Comparison of ENCODE assay signal across 7 cellular contexts in genomic region chr7:1837696-1838543, GRCh38.
DNase-seq lines count a peak whose midpoint lies in the region; ATAC-seq, FAIRE-seq and TF ChIP-seq lines count a peak whose summit lies in the region.
"Not testable (repeated sequence)": the region's sequence is repeated elsewhere in the genome, so short reads cannot be mapped to it uniquely, and the experiment has no call there.

No MANE protein-coding gene starts in this region.

- peak overlapping the region; percentile 79 for H3K27ac Mint-ChIP-seq in nephron progenitor cell

- H3K27me3 ChIP-seq in IMR-90 (ENCODE audit: control insufficient read depth, insufficient read depth, low read length); K562 (ENCODE audit: control insufficient read depth in 2 of 2, insufficient read depth in 2 of 2, low read length in 2 of 2); transverse colon: not testable (repeated sequence)

- not testable (repeated sequence) for H3K4me3 ChIP-seq in IMR-90 (ENCODE audit: insufficient read depth, low read depth, low read length); K562; transverse colon

- H2BK5ac ChIP-seq in IMR-90 (ENCODE audit: low read depth, low read length, poor library complexity, severe bottlenecking), result not testable (repeated sequence)

- H2BK15ac ChIP-seq in IMR-90 (ENCODE audit: low read depth, low read length), result not testable (repeated sequence)

- DNase-seq in Caki2 (ENCODE audit: low read depth) (peak; percentile 25), IMR-90 (peak; percentile 5), islet precursor cell (peak; percentile 37), nephron progenitor cell (peak; percentile 3), transverse colon (peak; percentile 3)
- peak; percentile 17 for DNase-seq in activated CD4-positive, CD25-positive, alpha-beta regulatory T cell treated with anti-CD3 and anti-CD28 coated beads, Interleukin-2, amount 50 U/mL, for 72 hours
- DNase-seq in K562 (ENCODE audit: extremely low read depth in 1 of 4, low spot score in 3 of 4), result not testable (repeated sequence)

- in situ Hi-C loops in Caki2 (cut with HindIII; ENCODE audit: low pct_unique_long_range_greater_than_20kb, low sequenced_read_pairs); IMR-90 (cut with MboI; ENCODE audit: low sequenced_read_pairs); K562 (cut with MboI); transverse colon (cut with MboI; ENCODE audit: low pct_ligation_motif_present in 1 of 4, low pct_unique_long_range_greater_than_20kb in 1 of 4, low sequenced_read_pairs in 3 of 4): not testable (repeated sequence)

- dilution Hi-C loops in IMR-90 (cut with HindIII; ENCODE audit: low sequenced_read_pairs, unreplicated experiment), result not testable (repeated sequence)

- H3K4me1 Mint-ChIP-seq in nephron progenitor cell, result peaks cover 31% of the 10 kb centered on the region

- H3K9ac ChIP-seq in IMR-90 (ENCODE audit: low read depth, low read length); K562 (ENCODE audit: insufficient read depth in 1 of 2, low read depth in 2 of 2, low read length in 2 of 2): not testable (repeated sequence)

- intact Hi-C loops in IMR-90 (cut with micrococcal nuclease); K562 (cut with micrococcal nuclease); transverse colon (cut with DNase I; ENCODE audit: low total_unique reads): not testable (repeated sequence)

- H3K4me1 ChIP-seq in IMR-90 (ENCODE audit: control insufficient read depth, insufficient read depth, low read length); transverse colon: not testable (repeated sequence)
- H3K4me1 ChIP-seq in K562 (replicated peaks in 1 of 2; ENCODE audit: control insufficient read depth in 2 of 2, insufficient read depth in 2 of 2, low read length in 2 of 2), result peaks cover 0 to 20% of the 10 kb centered on the region in 2 experiments; a peak in 2 of 5 replicates

- H2AK9ac ChIP-seq in IMR-90 (replicated peaks; ENCODE audit: low read depth, low read length, poor library complexity), result not testable (repeated sequence)

- not testable (repeated sequence) for ATAC-seq in IMR-90 (ENCODE audit: low read depth); K562

- POLR2A ChIA-PET in IMR-90 (lab: Charles Lee; ENCODE audit: unreplicated experiment); K562 (lab: Yijun Ruan, JAX): not testable (repeated sequence)

- H3K27me3 Mint-ChIP-seq in nephron progenitor cell (ENCODE audit: low read depth, poor library complexity), result not testable (repeated sequence)

- H3K79me1 ChIP-seq in IMR-90 (ENCODE audit: low read depth in 1 of 2, low read length in 2 of 2), result not testable (repeated sequence)

- BruUV-seq in IMR-90 (replicated peaks; lab: Mats Ljungman, UMichigan); K562 (replicated peaks; lab: Mats Ljungman, UMichigan): not testable (repeated sequence)

- FAIRE-seq in K562 (lab: Jason Lieb, UNC), result not testable (repeated sequence)

- H3K27ac ChIP-seq in IMR-90 (ENCODE audit: insufficient read depth, low read length); K562 (ENCODE audit: extremely low read depth, low read depth, low read length); transverse colon: not testable (repeated sequence)

- H4K20me1 ChIP-seq in IMR-90 (ENCODE audit: insufficient read depth, low read length); K562 (replicated peaks; ENCODE audit: control insufficient read depth, insufficient read depth, low read length): not testable (repeated sequence)

- H3K9me3 ChIP-seq in IMR-90 (ENCODE audit: control insufficient read depth, insufficient read depth, low read length); K562 (replicated peaks; ENCODE audit: control insufficient read depth, insufficient read depth, low read depth, low read length); transverse colon: not testable (repeated sequence)

- not testable (repeated sequence) for H4K91ac ChIP-seq in IMR-90 (ENCODE audit: insufficient read depth, low read depth, low read length)

- H3K18ac ChIP-seq in IMR-90 (ENCODE audit: low read depth, low read length), result not testable (repeated sequence)

- H3K79me2 ChIP-seq in K562 (ENCODE audit: control insufficient read depth, insufficient read depth, low read length), result not testable (repeated sequence)

- not testable (repeated sequence) for TF ChIP-seq RAD21 in IMR-90 (IDR thresholded peaks at IDR 0.05; ENCODE audit: low read length); K562 (CRISPR knock-in tag; conservative IDR thresholded peaks at IDR 0.05 in 1 of 2, IDR thresholded peaks at IDR 0.05 in 1 of 2)

- not testable (repeated sequence) for H3K23ac ChIP-seq in IMR-90 (ENCODE audit: low read depth, low read length)

- H3K4me2 ChIP-seq in IMR-90 (ENCODE audit: low read depth, low read length); K562 (ENCODE audit: insufficient read depth, low read length): not testable (repeated sequence)

- H2BK120ac ChIP-seq in IMR-90 (ENCODE audit: low read depth, low read length), result not testable (repeated sequence)

- CTCF ChIA-PET in IMR-90 (lab: Yijun Ruan, JAX); K562 (lab: Yijun Ruan, JAX; ENCODE audit: low intra/inter-chr PET ratio): not testable (repeated sequence)

- H2AFZ ChIP-seq in IMR-90 (replicated peaks; ENCODE audit: low read length, poor library complexity); K562 (ENCODE audit: low read depth, low read length): not testable (repeated sequence)

- not testable (repeated sequence) for TF ChIP-seq POLR2A in IMR-90 (IDR thresholded peaks at IDR 0.05; ENCODE audit: low read depth, low read length); K562 (conservative IDR thresholded peaks at IDR 0.05); transverse colon (IDR thresholded peaks at IDR 0.05)

- not testable (repeated sequence) for H3K9me1 ChIP-seq in IMR-90 (ENCODE audit: insufficient read depth, low read length); K562 (ENCODE audit: control insufficient read depth, insufficient read depth, low read length)

- not testable (repeated sequence) for H3K36me3 ChIP-seq in IMR-90 (ENCODE audit: control insufficient read depth, insufficient read depth, low read length); K562 (ENCODE audit: control insufficient read depth, insufficient read depth, low read length); transverse colon

- not testable (repeated sequence) for H4K5ac ChIP-seq in IMR-90 (ENCODE audit: low read depth, low read length)

- not testable (repeated sequence) for H2AK5ac ChIP-seq in IMR-90 (ENCODE audit: low read depth, low read length)

- 77% methylated on average over 10 of the region's 31 CpGs; no CpG with 5 or more reads in 1 of the 2 experiments for WGBS in IMR-90 (ENCODE audit: extremely low coverage in 2 of 2, insufficient read length in 1 of 2), 2 experiments
- WGBS in K562 (ENCODE audit: insufficient coverage, low coverage, missing lambda C conversion rate), result 90% methylated on average over 29 of the region's 31 CpGs
- WGBS in transverse colon (ENCODE audit: low coverage in 1 of 2), 2 donors, result 91 to 100% methylated on average over 6 to 31 of the region's 31 CpGs

- H4K8ac ChIP-seq in IMR-90 (ENCODE audit: low read depth in 2 of 2, low read length in 2 of 2), result not testable (repeated sequence)

- TF ChIP-seq CTCF in IMR-90 (conservative IDR thresholded peaks at IDR 0.05; ENCODE audit: low read depth, low read length); K562 (IDR thresholded peaks at IDR 0.05 in 2 of 3, conservative IDR thresholded peaks at IDR 0.05 in 1 of 3; ENCODE audit: insufficient read depth in 2 of 3, low read depth in 1 of 3, low read length in 3 of 3); nephron progenitor cell (IDR thresholded peaks at IDR 0.05); transverse colon (IDR thresholded peaks at IDR 0.05): not testable (repeated sequence)

- H3K4ac ChIP-seq in IMR-90 (ENCODE audit: low read depth, low read length), result not testable (repeated sequence)

- TF ChIP-seq EP300 in K562 (IDR thresholded peaks at IDR 0.05; ENCODE audit: low read length); transverse colon (IDR thresholded peaks at IDR 0.05; ENCODE audit: low read depth): not testable (repeated sequence)

- not testable (repeated sequence) for H3K56ac ChIP-seq in IMR-90 (ENCODE audit: extremely low read depth, insufficient read depth, low read length)

- H3K9me3 Mint-ChIP-seq in nephron progenitor cell, result peaks cover 26% of the 10 kb centered on the region

- not testable (repeated sequence) for H3K14ac ChIP-seq in IMR-90 (replicated peaks; ENCODE audit: low read depth, low read length)

- H3K36me3 Mint-ChIP-seq in nephron progenitor cell (ENCODE audit: low read depth), result peaks cover 36% of the 10 kb centered on the region

- not testable (repeated sequence) for H2BK20ac ChIP-seq in IMR-90 (ENCODE audit: low read depth, low read length)

- H3K4me3 Mint-ChIP-seq in nephron progenitor cell, result not testable (repeated sequence)

TF ChIP-seq in IMR-90, 13 proteins besides CTCF, POLR2A, EP300 and RAD21:
- TF ChIP-seq MAFK (IDR thresholded peaks at IDR 0.05; ENCODE audit: low read depth, low read length), result peak; percentile 54

TF ChIP-seq in K562, 482 proteins besides CTCF, POLR2A, EP300 and RAD21:
- TF ChIP-seq C11orf30 (IDR thresholded peaks at IDR 0.05; ENCODE audit: low read depth), result peak; percentile 36; the same call in 1 of the 2 replicates
- TF ChIP-seq POLR2G (IDR thresholded peaks at IDR 0.05; ENCODE audit: low read depth, low read length), result peak; percentile 59
- peak; percentile 52 for TF ChIP-seq RBM22 (IDR thresholded peaks at IDR 0.05; ENCODE audit: low read depth, low read length, poor library complexity, severe bottlenecking)
